Comparison of ENCODE assay signal across 9 cellular contexts in genomic region chr2:119264781-119265692, GRCh38. TPM values are rescaled to one million over a fixed set of nuclear protein-coding genes. Genes with fewer than 3 reads are reported as not detected.
A peak's percentile ranks its signal among the peaks of the same experiment; 100 is the strongest.
DNase-seq lines count a peak whose midpoint lies in the region; ATAC-seq and TF ChIP-seq lines count a peak whose summit lies in the region.
"Had no signal": no experiment of that assay in that cellular context is flagged by ENCODE, and none has a peak within 500 bp of the region (broad histone marks: within the 10 kb centered on the region; RNA-seq: fewer than 3 reads in every experiment).

No MANE protein-coding gene starts in this region.

- H3K36me3 ChIP-seq in BE2C (no peaks in the 10 kb centered on the region), endodermal cell (ENCODE audit: control insufficient read depth, insufficient read depth, low read length) (no peaks in the 10 kb centered on the region)

- H3K4me3 ChIP-seq in BE2C (ENCODE audit: low read depth, low read length) = no peak overlapping the region
- H3K4me3 ChIP-seq in endodermal cell (ENCODE audit: low read length) = no peak overlapping the region

- no peak overlapping the region for H3K27ac Mint-ChIP-seq in endodermal cell
- no peak overlapping the region for H3K27ac Mint-ChIP-seq in natural killer cell
- H3K27ac Mint-ChIP-seq: IgD-negative memory B cell had no signal

- no peak overlapping the region for H3K27ac ChIP-seq in endodermal cell (ENCODE audit: low read depth, low read length)

- DNase-seq in BE2C (peak; percentile 50), NCI-H1417 treated with DMSO at 0.1 percent for 48 hours (lab: John Stamatoyannopoulos, UW) (peak; percentile 28), SW480 (ENCODE audit: low spot score) (peak; percentile 76), endodermal cell (peak; percentile 89), natural killer cell (peak; percentile 21), pons (ENCODE audit: low spot score) (no peak)

- no peak overlapping the region for H3K4me3 Mint-ChIP-seq in endodermal cell
- no peak overlapping the region for H3K4me3 Mint-ChIP-seq in natural killer cell
- H3K4me3 Mint-ChIP-seq: IgD-negative memory B cell had no signal

- H3K36me3 Mint-ChIP-seq in endodermal cell (ENCODE audit: low read depth) = no peaks in the 10 kb centered on the region
- no peaks in the 10 kb centered on the region for H3K36me3 Mint-ChIP-seq in natural killer cell

- ATAC-seq in GM18858 (IDR thresholded peaks at IDR 0.05; ENCODE audit: unreplicated experiment) = peak; percentile 90
- ATAC-seq in HG02885 (IDR thresholded peaks at IDR 0.05; ENCODE audit: poor library complexity, unreplicated experiment) = peak; percentile 98
- peak; percentile 80 to 88 (median 82) for ATAC-seq in natural killer cell

- H3K9me3 Mint-ChIP-seq in endodermal cell (no peaks in the 10 kb centered on the region), natural killer cell (no peaks in the 10 kb centered on the region)

- H3K27me3 Mint-ChIP-seq in endodermal cell (ENCODE audit: insufficient read depth) = no peaks in the 10 kb centered on the region
- H3K27me3 Mint-ChIP-seq in natural killer cell (ENCODE audit: low read depth in 2 of 2) = no peaks in the 10 kb centered on the region

- H3K27me3 ChIP-seq in BE2C (no peaks in the 10 kb centered on the region), endodermal cell (ENCODE audit: control insufficient read depth, insufficient read depth, low read length, poor library complexity, severe bottlenecking) (no peaks in the 10 kb centered on the region)

- H3K9me3 ChIP-seq in BE2C (no peaks in the 10 kb centered on the region), endodermal cell (ENCODE audit: control insufficient read depth, low read length) (no peaks in the 10 kb centered on the region)

- H3K4me1 Mint-ChIP-seq in endodermal cell (no peaks in the 10 kb centered on the region), natural killer cell (peaks cover 0 to 5% of the 10 kb centered on the region in 2 donors)
- H3K4me1 Mint-ChIP-seq: IgD-negative memory B cell had no signal

- TF ChIP-seq CTCF in BE2C (IDR thresholded peaks at IDR 0.05; ENCODE audit: low read depth, low read length) = peak; percentile 71
- peak; percentile 90 for TF ChIP-seq CTCF in endodermal cell (conservative IDR thresholded peaks at IDR 0.05)
- peak; percentile 73 for TF ChIP-seq CTCF in natural killer cell (IDR thresholded peaks at IDR 0.05)

- H3K9ac ChIP-seq in endodermal cell (ENCODE audit: extremely low read depth, low read length, poor library complexity, severe bottlenecking) = no peak overlapping the region

- intact Hi-C loops in natural killer cell (cut with micrococcal nuclease) = no loop called here

- H3K4me1 ChIP-seq in BE2C = no peaks in the 10 kb centered on the region
- no peaks in the 10 kb centered on the region for H3K4me1 ChIP-seq in endodermal cell (ENCODE audit: control insufficient read depth, insufficient read depth, low read length)

- 60 to 65% methylated on average over 8 to 13 of the region's 13 CpGs for WGBS in endodermal cell (ENCODE audit: insufficient coverage in 1 of 2, insufficient read length in 1 of 2), 2 experiments

RNA-seq across cellular contexts. Expression of gene STEAP3, which starts 41.4 kb away (rescaled TPM):
- polyA plus RNA-seq in BE2C (2012; ENCODE audit: insufficient read depth, insufficient read length, low read depth) = 8.5 TPM
- total RNA-seq in endodermal cell (1 to 10 TPM; 4.4 to 7.9 TPM), natural killer cell (1 to 10 TPM; 1.7 to 2.5 (median 2.0) TPM)
- polyA plus RNA-seq in endodermal cell (2013, experiment 1 of 2) = 3.2 TPM
- polyA plus RNA-seq in endodermal cell (2013, experiment 2 of 2) = 4.2 TPM
